In genomic region chr13:42876810-42877550, GRCh38 we compare ENCODE assay signal across 8 cellular contexts.
DNase-seq lines count a peak whose midpoint lies in the region; ATAC-seq, FAIRE-seq and TF ChIP-seq lines count a peak whose summit lies in the region.
"Had no signal": no experiment of that assay in that cellular context is flagged by ENCODE, and none has a peak within 500 bp of the region (broad histone marks: within the 10 kb centered on the region; RNA-seq: fewer than 3 reads in every experiment).

No MANE protein-coding gene starts in this region.

- H3K4me2 ChIP-seq in GM12878 (ENCODE audit: control insufficient read depth, insufficient read depth): peak overlapping the region; percentile 73; the same call in 1 of the 2 replicates

- CTCF ChIA-PET in GM12878 (lab: Yijun Ruan, JAX): interaction anchor here (0.6 to 2.2 kb wide), 6 partner anchors 20 to 326 kb away, joined by 3 to 6 read pairs (median 3); no protein-coding TSS in a partner anchor

- TF ChIP-seq CTCF in GM12878 (IDR thresholded peaks at IDR 0.05 in 2 of 3, conservative IDR thresholded peaks at IDR 0.05 in 1 of 3; ENCODE audit: control insufficient read depth in 2 of 3, extremely low read depth in 1 of 3, insufficient read depth in 1 of 3, low read depth in 3 of 3, low read length in 3 of 3) (no peak), nephron (IDR thresholded peaks at IDR 0.05; ENCODE audit: unreplicated experiment in 3 of 3) (no peak)

- no peak overlapping the region for H3K4me3 ChIP-seq in GM12878

- H3K27ac Mint-ChIP-seq in nephron: peak overlapping the region in 2 of 3 experiments; percentile 12 to 53

- no peak overlapping the region; the same call in 1 of the 2 replicates for H2AFZ ChIP-seq in GM12878 (ENCODE audit: control insufficient read depth, low read depth, low read length)

- RAD21 ChIA-PET in GM12878 (lab: Charles Lee; ENCODE audit: unreplicated experiment): interaction anchor here (0.6 to 1.8 kb wide), 12 partner anchors 11 to 927 kb away, joined by 3 to 7 read pairs (median 4); no protein-coding TSS in a partner anchor

- no peaks in the 10 kb centered on the region for H3K9me3 ChIP-seq in GM12878 (replicated peaks; ENCODE audit: control insufficient read depth, insufficient read depth, low read length)

- no peak overlapping the region for H3K9ac ChIP-seq in GM12878 (ENCODE audit: control insufficient read depth, insufficient read depth, low read length)

- no peaks in the 10 kb centered on the region for H3K79me2 ChIP-seq in GM12878 (ENCODE audit: control insufficient read depth, insufficient read depth, low read length)

- DNase-seq in GM12891 (ENCODE audit: insufficient read length, low spot score) (no peak), HT1080 (ENCODE audit: low read depth) (peak; percentile 60), GM12878 (ENCODE audit: low read depth, low spot score) (no peak), nucleus accumbens (lab: John Stamatoyannopoulos, UW) (no peak)
- no peak for DNase-seq in activated CD4-positive, CD25-positive, alpha-beta regulatory T cell (lab: John Stamatoyannopoulos, UW)
- DNase-seq: central memory CD4-positive, alpha-beta T cell had no signal

- peak; percentile 40 for ATAC-seq in GM12878
- ATAC-seq in HG03342 (IDR thresholded peaks at IDR 0.05; ENCODE audit: unreplicated experiment): no peak

- peak overlapping the region; percentile 76; the same call in 1 of the 2 replicates for H3K27ac ChIP-seq in GM12878 (ENCODE audit: control insufficient read depth, insufficient read depth)

- POLR2A ChIA-PET in GM12878 (lab: Charles Lee): interaction anchor here (0.6 to 1.8 kb wide), 3 partner anchors 21 to 980 kb away, joined by 3 to 5 read pairs (median 3); no protein-coding TSS in a partner anchor

- H3K36me3 ChIP-seq in GM12878 (ENCODE audit: control insufficient read depth in 2 of 2, insufficient read depth in 2 of 2, low read length in 1 of 2): no peaks in the 10 kb centered on the region

- no peak for TF ChIP-seq EP300 in GM12878 (IDR thresholded peaks at IDR 0.05; ENCODE audit: borderline replicate concordance in 1 of 2, control insufficient read depth in 1 of 2, low read depth in 2 of 2, low read length in 2 of 2)

- no TSS peak for BruUV-seq in GM12878 (replicated peaks; lab: Mats Ljungman, UMichigan)

- H3K27me3 Mint-ChIP-seq in nephron (ENCODE audit: low read depth): peaks cover 18% of the 10 kb centered on the region

- no peak for TF ChIP-seq POLR2A in GM12891 (IDR thresholded peaks at IDR 0.05; ENCODE audit: low read depth, low read length)
- TF ChIP-seq POLR2A in GM12878 (IDR thresholded peaks at IDR 0.05; ENCODE audit: low read depth, low read length): no peak

- peaks cover 14% of the 10 kb centered on the region for H3K4me1 ChIP-seq in GM12878 (ENCODE audit: control insufficient read depth, insufficient read depth, low read length)

- peak overlapping the region in 1 of 3 experiments; percentile 2 for H3K4me3 Mint-ChIP-seq in nephron

- peaks cover 4% of the 10 kb centered on the region for H3K9me3 Mint-ChIP-seq in nephron

- peaks cover 7% of the 10 kb centered on the region for H3K36me3 Mint-ChIP-seq in nephron (ENCODE audit: low read depth)

- in situ Hi-C loops in GM12878 (cut with MboI): no loop called here

- H4K20me1 ChIP-seq in GM12878 (ENCODE audit: control insufficient read depth, insufficient read depth): no peaks in the 10 kb centered on the region

- 20% methylated on average over 6 of the region's 6 CpGs for WGBS in GM12878 (ENCODE audit: insufficient coverage, insufficient replicate concordance, low lambda C conversion rate, missing lambda C conversion rate)

- peaks cover 67% of the 10 kb centered on the region for H3K4me1 Mint-ChIP-seq in nephron

- no peaks in the 10 kb centered on the region for H3K27me3 ChIP-seq in GM12878 (replicated peaks in 1 of 2; ENCODE audit: control insufficient read depth in 2 of 2, insufficient read depth in 2 of 2, low read length in 1 of 2)

- intact Hi-C loops in GM12878 (cut with micrococcal nuclease; ENCODE audit: unreplicated experiment): loop anchor here (5.0 kb wide), 2 partner anchors 280 to 600 kb away; no protein-coding TSS in a partner anchor

- no peak for TF ChIP-seq RAD21 in GM12878 (IDR thresholded peaks at IDR 0.05; ENCODE audit: insufficient read depth, low read depth, low read length)

- SMC1A ChIA-PET in GM12878 (lab: Charles Lee; ENCODE audit: uncharacterized antibody, unreplicated experiment): interaction anchor here (0.6 to 3.0 kb wide), 17 partner anchors 10 to 307 kb away, joined by 3 to 16 read pairs (median 4); no protein-coding TSS in a partner anchor

- FAIRE-seq in GM12891 (lab: Jason Lieb, UNC) (peak; percentile 55), GM12878 (lab: Jason Lieb, UNC) (peak; percentile 18)

TF ChIP-seq in GM12891, 5 proteins besides CTCF, POLR2A, EP300 and RAD21:
- no peak for TF ChIP-seq TAF1 (IDR thresholded peaks at IDR 0.05; ENCODE audit: low read depth, low read length)
- no peak for TF ChIP-seq PAX5 (IDR thresholded peaks at IDR 0.05; ENCODE audit: insufficient read depth, low read length, severe bottlenecking)
- TF ChIP-seq POU2F2 (IDR thresholded peaks at IDR 0.05; ENCODE audit: low read depth, low read length): no peak
- TF ChIP-seq SPI1 (IDR thresholded peaks at IDR 0.05; ENCODE audit: low read depth, low read length): no peak
- no peak for TF ChIP-seq POLR2AphosphoS5 (IDR thresholded peaks at IDR 0.05; ENCODE audit: low read depth, low read length)

TF ChIP-seq in GM12878, 131 proteins besides CTCF, POLR2A, EP300 and RAD21:
- TF ChIP-seq STAT3 (IDR thresholded peaks at IDR 0.05; ENCODE audit: low read depth, low read length) (no peak), PAX8 (IDR thresholded peaks at IDR 0.05) (no peak), KAT2A (conservative IDR thresholded peaks at IDR 0.05; ENCODE audit: control insufficient read depth, low read depth, low read length) (no peak), JUNB (IDR thresholded peaks at IDR 0.05) (peak; percentile 9; the same call in 1 of the 2 replicates), IKZF2 (IDR thresholded peaks at IDR 0.05) (peak in 1 of 2 experiments; percentile 7; a peak in 1 of 4 replicates), FOS (IDR thresholded peaks at IDR 0.05; ENCODE audit: borderline replicate concordance, extremely low read depth, insufficient read length) (no peak), SMARCA5 (IDR thresholded peaks at IDR 0.05) (peak; percentile 2; the same call in 1 of the 2 replicates), PKNOX1 (IDR thresholded peaks at IDR 0.05) (peak; percentile 16; the same call in 1 of the 2 replicates)
